Comparison of ENCODE assay signal across 24 cellular contexts in genomic region chr18:58559427-58560186, GRCh38.
A peak's percentile ranks its signal among the peaks of the same experiment; 100 is the strongest.
DNase-seq lines count a peak whose midpoint lies in the region; ATAC-seq, FAIRE-seq and TF ChIP-seq lines count a peak whose summit lies in the region.
"Had no signal": no experiment of that assay in that cellular context is flagged by ENCODE, and none has a peak within 500 bp of the region (broad histone marks: within the 10 kb centered on the region; RNA-seq: fewer than 3 reads in every experiment).

No MANE protein-coding gene starts in this region.

- H4K20me1 ChIP-seq in K562 (replicated peaks; ENCODE audit: control insufficient read depth, insufficient read depth, low read length): no peaks in the 10 kb centered on the region

- no peaks in the 10 kb centered on the region for H3K4me1 ChIP-seq in K562 (replicated peaks in 1 of 2; ENCODE audit: control insufficient read depth in 2 of 2, insufficient read depth in 2 of 2, low read length in 2 of 2)
- no peaks in the 10 kb centered on the region for H3K4me1 ChIP-seq in mucosa of rectum (ENCODE audit: control insufficient read depth in 2 of 2, insufficient read depth in 2 of 2, low read length in 2 of 2)
- H3K4me1 ChIP-seq in BE2C: peaks cover 4% of the 10 kb centered on the region
- H3K4me1 ChIP-seq: breast epithelium, esophagus squamous epithelium, vagina had no signal

- TF ChIP-seq RAD21 in K562 (CRISPR knock-in tag; conservative IDR thresholded peaks at IDR 0.05 in 1 of 2, IDR thresholded peaks at IDR 0.05 in 1 of 2): no peak

- BruUV-seq in K562 (replicated peaks; lab: Mats Ljungman, UMichigan) (no TSS peak), Calu3 (replicated peaks; lab: Mats Ljungman, UMichigan) (no TSS peak)

- no peak overlapping the region for H2AFZ ChIP-seq in K562 (ENCODE audit: low read depth, low read length)

- POLR2A ChIA-PET in K562 (lab: Yijun Ruan, JAX): no interaction called here

- ATAC-seq in K562 (no peak), GM21381 (IDR thresholded peaks at IDR 0.05; ENCODE audit: unreplicated experiment) (no peak), GM21619 (IDR thresholded peaks at IDR 0.05; ENCODE audit: unreplicated experiment) (no peak)
- ATAC-seq: T-helper 17 cell had no signal

- no peak overlapping the region for H3K27ac Mint-ChIP-seq in Calu3 (ENCODE audit: unreplicated experiment)
- H3K27ac Mint-ChIP-seq: T-helper 17 cell had no signal

- TF ChIP-seq POLR2A in K562 (conservative IDR thresholded peaks at IDR 0.05): no peak

- H3K27ac ChIP-seq in K562 (ENCODE audit: extremely low read depth, low read depth, low read length) (no peak overlapping the region), mucosa of rectum (ENCODE audit: low read depth in 2 of 2, low read length in 2 of 2) (peak overlapping the region; percentile 48 to 52)
- H3K27ac ChIP-seq: breast epithelium, esophagus squamous epithelium, RWPE1, SK-N-MC, vagina had no signal

- no peaks in the 10 kb centered on the region for H3K9me1 ChIP-seq in K562 (ENCODE audit: control insufficient read depth, insufficient read depth, low read length)

- H3K79me2 ChIP-seq in K562 (ENCODE audit: control insufficient read depth, insufficient read depth, low read length): no peaks in the 10 kb centered on the region

- DNase-seq in AG08396 (ENCODE audit: low spot score) (peak; percentile 14), GM18507 (ENCODE audit: extremely low spot score, insufficient read length, low read depth) (no peak), K562 (ENCODE audit: extremely low read depth in 1 of 4, low spot score in 3 of 4) (no peak), Calu3 (no peak), BE2C (no peak)
- DNase-seq: ACHN; activated CD8-positive, alpha-beta memory T cell treated with anti-CD3 and anti-CD28 coated beads for 24 hours; activated gamma-delta T cell; activated T-cell treated with anti-CD3 and anti-CD28 coated beads, Interleukin-2, amount 50 U/mL, for 1 hour; esophagus squamous epithelium; KG1; kidney; NCI-H187; NCI-H748 treated with DMSO at 0.1 percent for 48 hours; stimulated activated CD4-positive, alpha-beta T cell treated with anti-CD3 and anti-CD28 coated beads, Interleukin-2, amount 100 ng/mL, for 24 hours; T-helper 17 cell had no signal

- 0% methylated on average over 7 of the region's 7 CpGs for WGBS in K562 (ENCODE audit: insufficient coverage, low coverage, missing lambda C conversion rate)

- FAIRE-seq in GM18507 (lab: Jason Lieb, UNC) (peak; percentile 63), K562 (lab: Jason Lieb, UNC) (no peak)
- FAIRE-seq: kidney had no signal

- CTCF ChIA-PET in K562 (lab: Yijun Ruan, JAX; ENCODE audit: low intra/inter-chr PET ratio): no interaction called here
- CTCF ChIA-PET in Calu3 (lab: Charles Lee): interaction anchor here (0.5 to 1.5 kb wide), 2 partner anchors 15 to 20 kb away, joined by 3 read pairs; no protein-coding TSS in a partner anchor

- no peak for TF ChIP-seq EP300 in K562 (IDR thresholded peaks at IDR 0.05; ENCODE audit: low read length)

- no peaks in the 10 kb centered on the region; a peak in 1 of 5 replicates for H3K27me3 ChIP-seq in K562 (ENCODE audit: control insufficient read depth in 2 of 2, insufficient read depth in 2 of 2, low read length in 2 of 2)
- no peaks in the 10 kb centered on the region for H3K27me3 ChIP-seq in mucosa of rectum (ENCODE audit: control insufficient read depth in 2 of 2, insufficient read depth in 2 of 2, low read length in 2 of 2)
- H3K27me3 ChIP-seq in BE2C: no peaks in the 10 kb centered on the region
- H3K27me3 ChIP-seq: breast epithelium, esophagus squamous epithelium, vagina had no signal

- H3K9ac ChIP-seq in K562 (ENCODE audit: insufficient read depth in 1 of 2, low read depth in 2 of 2, low read length in 2 of 2) (no peak overlapping the region), mucosa of rectum (ENCODE audit: low read depth in 1 of 2, low read length in 2 of 2) (no peak overlapping the region)

- H3K9me3 ChIP-seq in K562 (replicated peaks; ENCODE audit: control insufficient read depth, insufficient read depth, low read depth, low read length) (no peaks in the 10 kb centered on the region), mucosa of rectum (ENCODE audit: control insufficient read depth in 2 of 2, low read length in 2 of 2) (no peaks in the 10 kb centered on the region), BE2C (no peaks in the 10 kb centered on the region)
- H3K9me3 ChIP-seq: breast epithelium, esophagus squamous epithelium, vagina had no signal

- in situ Hi-C loops in K562 (cut with MboI): no loop called here

- no peaks in the 10 kb centered on the region for H3K27me3 Mint-ChIP-seq in Calu3 (ENCODE audit: unreplicated experiment)
- H3K27me3 Mint-ChIP-seq: T-helper 17 cell had no signal

- intact Hi-C loops in K562 (cut with micrococcal nuclease) (no loop called here), Calu3 (cut with micrococcal nuclease; ENCODE audit: unreplicated experiment) (no loop called here)

- H3K4me3 ChIP-seq in K562: no peak overlapping the region
- H3K4me3 ChIP-seq in mucosa of rectum (ENCODE audit: low read length in 2 of 2): no peak overlapping the region
- no peak overlapping the region for H3K4me3 ChIP-seq in BE2C (ENCODE audit: low read depth, low read length)
- H3K4me3 ChIP-seq: breast epithelium, esophagus squamous epithelium, SK-N-MC, vagina had no signal

- H3K36me3 ChIP-seq in K562 (ENCODE audit: control insufficient read depth, insufficient read depth, low read length) (no peaks in the 10 kb centered on the region), mucosa of rectum (ENCODE audit: control insufficient read depth in 2 of 2, insufficient read depth in 2 of 2, low read length in 2 of 2) (no peaks in the 10 kb centered on the region), BE2C (no peaks in the 10 kb centered on the region)
- H3K36me3 ChIP-seq: breast epithelium, esophagus squamous epithelium, vagina had no signal

- H3K9me3 Mint-ChIP-seq in Calu3 (ENCODE audit: low read depth, unreplicated experiment): peaks cover 10% of the 10 kb centered on the region

- no peaks in the 10 kb centered on the region for H3K36me3 Mint-ChIP-seq in Calu3 (ENCODE audit: insufficient read depth, unreplicated experiment)

- H3K4me2 ChIP-seq in K562 (ENCODE audit: insufficient read depth, low read length): no peak overlapping the region

- H3K4me1 Mint-ChIP-seq in Calu3 (ENCODE audit: low read depth, unreplicated experiment): no peaks in the 10 kb centered on the region

- TF ChIP-seq CTCF in K562 (IDR thresholded peaks at IDR 0.05 in 2 of 3, conservative IDR thresholded peaks at IDR 0.05 in 1 of 3; ENCODE audit: insufficient read depth in 2 of 3, low read depth in 1 of 3, low read length in 3 of 3): no peak
- TF ChIP-seq CTCF in Calu3 (IDR thresholded peaks at IDR 0.05; ENCODE audit: unreplicated experiment): no peak
- TF ChIP-seq CTCF in BE2C (IDR thresholded peaks at IDR 0.05; ENCODE audit: low read depth, low read length): no peak

- no peak overlapping the region for H3K4me3 Mint-ChIP-seq in Calu3 (ENCODE audit: low read depth, unreplicated experiment)
- H3K4me3 Mint-ChIP-seq: CD14-positive monocyte, T-helper 17 cell had no signal

TF ChIP-seq in K562, 482 proteins besides CTCF, POLR2A, EP300 and RAD21:
- TF ChIP-seq NFIC (IDR thresholded peaks at IDR 0.05) (peak; percentile 49; the same call in 1 of the 2 replicates), HSF4 (CRISPR knock-in tag; IDR thresholded peaks at IDR 0.05; ENCODE audit: borderline replicate concordance) (no peak)
TF ChIP-seq in K562: peak in this region for 1.
